Comparison of ENCODE assay signal across 8 cellular contexts in genomic region chr14:54253195-54253947, GRCh38.
DNase-seq lines count a peak whose midpoint lies in the region; ATAC-seq and TF ChIP-seq lines count a peak whose summit lies in the region.

No MANE protein-coding gene starts in this region.

- no peak for TF ChIP-seq CTCF in Panc1 (IDR thresholded peaks at IDR 0.05)

- H3K4me3 ChIP-seq in Panc1 (ENCODE audit: low read depth in 2 of 2, low read length in 2 of 2), result no peak overlapping the region

- DNase-seq in AG08396 (ENCODE audit: low spot score) (peak; percentile 65), Panc1 (ENCODE audit: low read depth, low spot score) (peak; percentile 7), globus pallidus (ENCODE audit: low spot score) (peak; percentile 1), NCI-H2171 (lab: John Stamatoyannopoulos, UW) (no peak), NCI-H1092 (lab: John Stamatoyannopoulos, UW) (no peak), caudate nucleus (lab: John Stamatoyannopoulos, UW) (no peak)

- CTCF ChIA-PET in Panc1 (lab: Charles Lee), result no interaction called here

- intact Hi-C loops in Panc1 (cut with micrococcal nuclease; ENCODE audit: unreplicated experiment), result no loop called here

- no peak overlapping the region for H3K27ac ChIP-seq in Panc1 (ENCODE audit: low read length)
- no peak overlapping the region for H3K27ac ChIP-seq in caudate nucleus (ENCODE audit: low read depth, low read length)

- H3K27me3 ChIP-seq in Panc1 (ENCODE audit: control insufficient read depth, insufficient read depth, low read length), result no peaks in the 10 kb centered on the region

- ATAC-seq in GM19463 (IDR thresholded peaks at IDR 0.05; ENCODE audit: unreplicated experiment) (peak; percentile 81), Panc1 (peak; percentile 87), HG03521 (IDR thresholded peaks at IDR 0.05; ENCODE audit: unreplicated experiment) (no peak)

- in situ Hi-C loops in Panc1 (cut with HindIII; ENCODE audit: low pct_unique_long_range_greater_than_20kb, low sequenced_read_pairs), result no loop called here

- POLR2A ChIA-PET in Panc1 (lab: Charles Lee), result no interaction called here

- no peaks in the 10 kb centered on the region for H3K4me1 ChIP-seq in Panc1 (ENCODE audit: control insufficient read depth, insufficient read depth, low read length)

- no TSS peak for BruUV-seq in Panc1 (replicated peaks; lab: Mats Ljungman, UMichigan)

- no peaks in the 10 kb centered on the region for H3K9me3 ChIP-seq in Panc1 (ENCODE audit: control insufficient read depth, insufficient read depth, low read depth, low read length)

- no peaks in the 10 kb centered on the region for H3K36me3 ChIP-seq in Panc1 (ENCODE audit: control insufficient read depth, insufficient read depth, low read length)

Comparison
In these comparisons a context has a peak if more than half of its experiments do, and no peak if none do; other contexts are left out.
1. DNase-seq: peak in AG08396 (single experiment), Panc1 (single experiment) and globus pallidus (single experiment); none in NCI-H2171 (single experiment), NCI-H1092 (single experiment) and caudate nucleus (0 of 61).